21 cellular contexts compared by ENCODE assay signal in genomic region chr11:59923813-59924212, GRCh38. TPM values are rescaled to one million over a fixed set of nuclear protein-coding genes. Genes with fewer than 3 reads are reported as not detected.
"Had no signal": no experiment of that assay in that cellular context is flagged by ENCODE, and none has a peak within 500 bp of the region (broad histone marks: within the 10 kb centered on the region; RNA-seq: fewer than 3 reads in every experiment).

No MANE protein-coding gene starts in this region.

- H3K27me3 Mint-ChIP-seq: stimulated activated naive B cell treated with anti-CD40 and anti-IgM and Interleukin-4, amounts not matched to agents 10 μg/mL and 1 μg/mL and 100 μg/mL, for 72 hours had no signal

- H3K4me3 ChIP-seq: ascending aorta, cardiac muscle cell, coronary artery, left ventricle myocardium inferior, prostate gland, sigmoid colon had no signal

- DNase-seq: activated CD4-positive, alpha-beta memory T cell treated with anti-CD3 and anti-CD28 coated beads, Interleukin-2, amount 10 ng/mL, durations not matched to agents 7 days and 5 days; activated gamma-delta T cell; activated T-cell treated with anti-CD3 and anti-CD28 coated beads, Interleukin-2, amount 50 U/mL, for 48 hours; effector memory CD8-positive, alpha-beta T cell; islet precursor cell; left ventricle myocardium inferior; sigmoid colon; SK-N-SH; stimulated activated CD4-positive, alpha-beta T cell treated with anti-CD3 and anti-CD28 coated beads, Interleukin-2, amount 100 ng/mL, for 24 hours; stimulated activated naive B cell treated with anti-CD40 and anti-IgM and Interleukin-4, amounts not matched to agents 10 μg/mL and 1 μg/mL and 100 μg/mL, for 72 hours; trophoblast cell had no signal

- H3K9me3 ChIP-seq: prostate gland, SK-N-SH had no signal

- H3K27ac Mint-ChIP-seq: activated CD4-positive, alpha-beta memory T cell treated with anti-CD3 and anti-CD28 coated beads, Interleukin-2, amount 10 ng/mL, durations not matched to agents 7 days and 5 days; activated naive CD8-positive, alpha-beta T cell; effector memory CD8-positive, alpha-beta T cell; memory B cell; nephron; stimulated activated naive B cell treated with anti-CD40 and anti-IgM and Interleukin-4, amounts not matched to agents 10 μg/mL and 1 μg/mL and 100 μg/mL, for 72 hours; T-helper 1 cell treated with Interleukin-12 subunit alpha and Interleukin-12 subunit beta and Interleukin-4 antibody, amounts not matched to agents 30 μg/mL and 1 μg/mL, for 36 hours had no signal

- H3K27me3 ChIP-seq: ascending aorta, cardiac muscle cell, sigmoid colon had no signal

- H3K4me1 Mint-ChIP-seq: activated CD4-positive, alpha-beta memory T cell treated with anti-CD3 and anti-CD28 coated beads, Interleukin-2, amount 10 ng/mL, durations not matched to agents 7 days and 5 days; memory B cell; nephron; stimulated activated naive B cell treated with anti-CD40 and anti-IgM and Interleukin-4, amounts not matched to agents 10 μg/mL and 1 μg/mL and 100 μg/mL, for 72 hours had no signal

- H3K27ac ChIP-seq: ascending aorta, cardiac muscle cell, coronary artery, left ventricle myocardium inferior, prostate gland, sigmoid colon had no signal

- ATAC-seq: effector memory CD8-positive, alpha-beta T cell; stimulated activated naive B cell treated with anti-CD40 and anti-IgM and Interleukin-4, amounts not matched to agents 10 μg/mL and 1 μg/mL and 100 μg/mL, for 72 hours had no signal

- H3K36me3 ChIP-seq: ascending aorta, cardiac muscle cell, left ventricle myocardium inferior, prostate gland, sigmoid colon had no signal

- H3K9ac ChIP-seq: SK-N-SH had no signal

- H3K4me3 Mint-ChIP-seq: activated CD4-positive, alpha-beta memory T cell treated with anti-CD3 and anti-CD28 coated beads, Interleukin-2, amount 10 ng/mL, durations not matched to agents 7 days and 5 days; activated naive CD8-positive, alpha-beta T cell; effector memory CD8-positive, alpha-beta T cell; memory B cell; nephron; stimulated activated naive B cell treated with anti-CD40 and anti-IgM and Interleukin-4, amounts not matched to agents 10 μg/mL and 1 μg/mL and 100 μg/mL, for 72 hours; T-helper 1 cell treated with Interleukin-12 subunit alpha and Interleukin-12 subunit beta and Interleukin-4 antibody, amounts not matched to agents 30 μg/mL and 1 μg/mL, for 36 hours had no signal

- H3K4me2 ChIP-seq: SK-N-SH had no signal

- H3K4me1 ChIP-seq: ascending aorta, left ventricle myocardium inferior, prostate gland, sigmoid colon had no signal

RNA-seq across cellular contexts. Expression of gene OOSP1, which starts 14.4 kb away (rescaled TPM):
- total RNA-seq: activated CD4-positive, alpha-beta memory T cell treated with anti-CD3 and anti-CD28 coated beads, Interleukin-2, amount 10 ng/mL, durations not matched to agents 7 days and 5 days; ascending aorta; left ventricle myocardium inferior; omental fat pad; prostate gland; sigmoid colon had no signal
- polyA plus RNA-seq: esophagus, sigmoid colon, SK-N-SH had no signal

RNA-seq across cellular contexts. Expression of gene OOSP4A, which starts 40.0 kb away (rescaled TPM):
- total RNA-seq: activated CD4-positive, alpha-beta memory T cell treated with anti-CD3 and anti-CD28 coated beads, Interleukin-2, amount 10 ng/mL, durations not matched to agents 7 days and 5 days; ascending aorta; cardiac muscle cell; left ventricle myocardium inferior; omental fat pad; prostate gland; sigmoid colon had no signal
- polyA plus RNA-seq: cardiac muscle cell, esophagus, sigmoid colon, SK-N-SH had no signal

RNA-seq across cellular contexts. Expression of gene OOSP3, which starts 45.2 kb away (rescaled TPM):
- total RNA-seq: activated CD4-positive, alpha-beta memory T cell treated with anti-CD3 and anti-CD28 coated beads, Interleukin-2, amount 10 ng/mL, durations not matched to agents 7 days and 5 days; ascending aorta; cardiac muscle cell; left ventricle myocardium inferior; omental fat pad; prostate gland; sigmoid colon had no signal
- polyA plus RNA-seq: cardiac muscle cell, esophagus, sigmoid colon, SK-N-SH had no signal

RNA-seq across cellular contexts. Expression of gene TCN1, which starts 57.5 kb away (rescaled TPM):
- total RNA-seq: activated CD4-positive, alpha-beta memory T cell treated with anti-CD3 and anti-CD28 coated beads, Interleukin-2, amount 10 ng/mL, durations not matched to agents 7 days and 5 days; ascending aorta; cardiac muscle cell; left ventricle myocardium inferior; omental fat pad; sigmoid colon had no signal
- polyA plus RNA-seq: cardiac muscle cell had no signal
